8 cellular contexts compared by ENCODE assay signal in the genomic region with DNA sequence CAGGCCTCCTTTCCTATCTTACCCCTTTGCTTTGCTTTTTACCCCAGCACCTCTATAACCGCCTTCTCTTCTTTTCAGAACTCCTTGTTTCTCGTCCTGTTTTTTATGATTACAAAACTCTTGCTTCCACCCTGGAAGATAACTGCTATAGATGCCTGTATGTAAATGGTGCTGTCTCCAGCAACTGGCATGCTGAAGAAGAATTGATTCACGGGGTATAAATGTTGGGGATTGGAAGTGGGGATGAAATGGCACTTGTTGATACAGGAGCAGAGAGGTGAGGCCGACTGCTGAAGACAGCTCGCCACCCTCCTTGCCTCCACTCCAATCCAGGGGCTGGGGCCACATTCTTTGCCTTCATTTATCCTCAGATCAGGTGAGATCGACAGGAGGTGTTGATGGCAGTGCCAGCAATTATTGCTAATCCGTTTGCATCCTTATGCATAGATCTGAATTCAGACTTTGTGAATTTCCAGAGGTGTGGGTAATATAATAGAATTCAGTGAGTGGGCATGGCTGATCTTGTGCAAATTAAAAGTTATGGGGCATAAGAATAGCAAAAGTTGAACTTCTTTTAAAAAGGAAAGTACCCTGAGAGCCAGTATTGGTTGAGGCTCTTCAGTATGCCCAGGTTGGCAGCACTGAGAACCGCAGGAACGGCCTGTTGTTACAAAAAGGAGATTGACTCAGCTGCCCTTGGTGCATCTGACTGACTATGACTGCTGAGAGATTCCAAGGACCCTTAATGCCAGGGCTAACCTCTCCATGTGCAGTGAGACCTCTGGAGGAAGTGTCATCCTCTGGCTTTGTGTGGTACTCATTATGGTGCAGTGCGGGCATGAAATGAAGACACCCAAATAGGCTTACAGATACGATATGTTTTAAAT. TPM values are rescaled to one million over a fixed set of nuclear protein-coding genes. Genes with fewer than 3 reads are reported as not detected.
DNase-seq lines count a peak whose midpoint lies in the region; ATAC-seq and TF ChIP-seq lines count a peak whose summit lies in the region.

No MANE protein-coding gene starts in this region.

- H3K9me3 Mint-ChIP-seq in HFFc6 (peaks cover 100% of the 10 kb centered on the region), osteocyte (ENCODE audit: unreplicated experiment) (no peaks in the 10 kb centered on the region)
- peaks cover 9% of the 10 kb centered on the region for H3K9me3 Mint-ChIP-seq in activated CD4-positive, alpha-beta memory T cell treated with anti-CD3 and anti-CD28 coated beads for 36 hours

- H3K4me3 Mint-ChIP-seq in HFFc6 (peak overlapping the region; percentile 99), osteocyte (ENCODE audit: unreplicated experiment) (peak overlapping the region; percentile 98)
- peak overlapping the region; percentile 97 for H3K4me3 Mint-ChIP-seq in activated CD4-positive, alpha-beta memory T cell treated with anti-CD3 and anti-CD28 coated beads for 36 hours

- ATAC-seq in GM18502 (IDR thresholded peaks at IDR 0.05; ENCODE audit: poor library complexity, unreplicated experiment) = no peak

- peak overlapping the region; percentile 72 for H3K4me3 ChIP-seq in BJ (ENCODE audit: low read depth, low read length)

- intact Hi-C loops in activated CD4-positive, alpha-beta memory T cell treated with anti-CD3 and anti-CD28 coated beads for 36 hours (cut with micrococcal nuclease) = loop anchor here (2.0 to 5.0 kb wide), 3 partner anchors 49 to 551 kb away; a partner anchor contains a TSS

- H3K4me1 Mint-ChIP-seq in HFFc6 (ENCODE audit: low read depth) = peaks cover 71% of the 10 kb centered on the region
- peaks cover 70% of the 10 kb centered on the region for H3K4me1 Mint-ChIP-seq in activated CD4-positive, alpha-beta memory T cell treated with anti-CD3 and anti-CD28 coated beads for 36 hours (ENCODE audit: low read depth)
- H3K4me1 Mint-ChIP-seq in osteocyte (ENCODE audit: unreplicated experiment) = peaks cover 83% of the 10 kb centered on the region

- peaks cover 12% of the 10 kb centered on the region for H3K36me3 ChIP-seq in BJ (ENCODE audit: control insufficient read depth, insufficient read depth, low read length)

- TF ChIP-seq CTCF in BJ (IDR thresholded peaks at IDR 0.05; ENCODE audit: insufficient read depth, low read depth, low read length) (no peak), HFFc6 (IDR thresholded peaks at IDR 0.05) (no peak), osteocyte (IDR thresholded peaks at IDR 0.05) (no peak)

- CTCF ChIA-PET in BJ (lab: Yijun Ruan, JAX) = no interaction called here
- CTCF ChIA-PET in activated CD4-positive, alpha-beta memory T cell treated with anti-CD3 and anti-CD28 coated beads for 36 hours (lab: Charles Lee) = interaction anchor here (1.1 to 2.3 kb wide), 3 partner anchors 11 to 71 kb away, joined by 3 to 8 read pairs (median 3); a partner anchor contains a TSS

- POLR2A ChIA-PET in BJ (lab: Charles Lee) = interaction anchor here (0.9 kb wide), 2 partner anchors 71 to 80 kb away, joined by 3 read pairs; a partner anchor contains a TSS
- POLR2A ChIA-PET in activated CD4-positive, alpha-beta memory T cell treated with anti-CD3 and anti-CD28 coated beads for 36 hours (lab: Charles Lee) = interaction anchor here (0.9 to 17.4 kb wide), 6 partner anchors 9 to 558 kb away, joined by 3 to 4089 read pairs (median 90); a partner anchor contains a TSS

- no peak for DNase-seq in BJ (ENCODE audit: low read depth)
- DNase-seq in HFFc6 = peak; percentile 80
- peak; percentile 77 for DNase-seq in activated CD4-positive, alpha-beta memory T cell treated with anti-CD3 and anti-CD28 coated beads for 36 hours
- DNase-seq in fibroblast of gingiva (ENCODE audit: low read depth) = peak; percentile 85
- no peak for DNase-seq in osteocyte (ENCODE audit: extremely low spot score, unreplicated experiment)
- DNase-seq in activated gamma-delta T cell treated with Interleukin-2 at 50 U/mL for 16 hours = no peak
- no peak for DNase-seq in NCI-H1092 treated with DMSO at 0.1 percent for 48 hours (lab: John Stamatoyannopoulos, UW)

- peak overlapping the region; percentile 98 for H3K27ac Mint-ChIP-seq in HFFc6
- peak overlapping the region; percentile 100 for H3K27ac Mint-ChIP-seq in activated CD4-positive, alpha-beta memory T cell treated with anti-CD3 and anti-CD28 coated beads for 36 hours
- H3K27ac Mint-ChIP-seq in osteocyte (ENCODE audit: unreplicated experiment) = peak overlapping the region; percentile 99

- H3K27me3 Mint-ChIP-seq in HFFc6 (ENCODE audit: insufficient read depth) = peaks cover 99% of the 10 kb centered on the region
- H3K27me3 Mint-ChIP-seq in activated CD4-positive, alpha-beta memory T cell treated with anti-CD3 and anti-CD28 coated beads for 36 hours = peaks cover 18% of the 10 kb centered on the region
- H3K27me3 Mint-ChIP-seq in osteocyte (ENCODE audit: unreplicated experiment) = no peaks in the 10 kb centered on the region

- H3K27me3 ChIP-seq in BJ (ENCODE audit: control insufficient read depth, insufficient read depth, low read length) = no peaks in the 10 kb centered on the region

- peaks cover 76% of the 10 kb centered on the region for H3K36me3 Mint-ChIP-seq in HFFc6 (ENCODE audit: low read depth)
- H3K36me3 Mint-ChIP-seq in activated CD4-positive, alpha-beta memory T cell treated with anti-CD3 and anti-CD28 coated beads for 36 hours = peaks cover 81% of the 10 kb centered on the region
- peaks cover 60% of the 10 kb centered on the region for H3K36me3 Mint-ChIP-seq in osteocyte (ENCODE audit: unreplicated experiment)

RNA-seq across cellular contexts. Expression of a gene that starts 5.3 kb away (rescaled TPM):
- 59.2 and 87.2 TPM in 2 replicates for polyA plus RNA-seq in BJ (2011; rRNA removed)
- polyA minus RNA-seq in BJ (2011; rRNA and poly(A)+ RNA removed) = 274 and 373 TPM in 2 replicates
- 100 to 1,000 TPM; 185 to 250 (median 213) TPM for total RNA-seq in HFFc6 (2021; fragmentation: NEBNext Ultra II Directional; extraction: Animal tissue kit (Norgen Biotek cat#: 25700))
- 100 to 1,000 TPM; 593 to 683 TPM for total RNA-seq in activated CD4-positive, alpha-beta memory T cell treated with anti-CD3 and anti-CD28 coated beads for 36 hours
- total RNA-seq in osteocyte = 300 and 534 TPM in 2 replicates

RNA-seq across cellular contexts. Expression of a gene that starts 41.5 kb away (rescaled TPM):
- polyA plus RNA-seq in BJ (2011; rRNA removed) = 15.0 and 21.6 TPM in 2 replicates
- 13.0 and 15.4 TPM in 2 replicates for polyA minus RNA-seq in BJ (2011; rRNA and poly(A)+ RNA removed)
- total RNA-seq in HFFc6 (2021; fragmentation: NEBNext Ultra II Directional; extraction: Animal tissue kit (Norgen Biotek cat#: 25700)) = 10 to 100 TPM; 22.4 to 28.5 (median 27.1) TPM
- 10 to 100 TPM; 34.7 to 37.9 TPM for total RNA-seq in activated CD4-positive, alpha-beta memory T cell treated with anti-CD3 and anti-CD28 coated beads for 36 hours
- total RNA-seq in osteocyte = 62.8 and 65.8 TPM in 2 replicates

RNA-seq across cellular contexts. Expression of a gene that starts 45.5 kb away (rescaled TPM):
- 1.1 and 2.1 TPM in 2 replicates for polyA plus RNA-seq in BJ (2011; rRNA removed)
- 2.3 TPM in 2 replicates for polyA minus RNA-seq in BJ (2011; rRNA and poly(A)+ RNA removed)
- total RNA-seq in HFFc6 (2021; fragmentation: NEBNext Ultra II Directional; extraction: Animal tissue kit (Norgen Biotek cat#: 25700)) = 1 to 10 TPM; 4.9 to 8.9 (median 5.8) TPM
- total RNA-seq in activated CD4-positive, alpha-beta memory T cell treated with anti-CD3 and anti-CD28 coated beads for 36 hours = 10 to 100 TPM; 14.4 to 16.1 TPM
- 9.9 and 10.8 TPM in 2 replicates for total RNA-seq in osteocyte

Comparison
In these comparisons a context has a peak if more than half of its experiments do, and no peak if none do; other contexts are left out.
1. DNase-seq: peak in HFFc6 (single experiment), activated CD4-positive, alpha-beta memory T cell treated with anti-CD3 and anti-CD28 coated beads for 36 hours (single experiment) and fibroblast of gingiva (single experiment); none in BJ (single experiment), osteocyte (single experiment), activated gamma-delta T cell treated with Interleukin-2 at 50 U/mL for 16 hours (single experiment) and NCI-H1092 treated with DMSO at 0.1 percent for 48 hours (single experiment).
2. Peak in every context shown above with its lines, with median percentiles within 50 percentile points of each other: H3K27ac Mint-ChIP-seq and H3K4me3 Mint-ChIP-seq.